Comparison of ENCODE assay signal across 33 cellular contexts in the genomic region with DNA sequence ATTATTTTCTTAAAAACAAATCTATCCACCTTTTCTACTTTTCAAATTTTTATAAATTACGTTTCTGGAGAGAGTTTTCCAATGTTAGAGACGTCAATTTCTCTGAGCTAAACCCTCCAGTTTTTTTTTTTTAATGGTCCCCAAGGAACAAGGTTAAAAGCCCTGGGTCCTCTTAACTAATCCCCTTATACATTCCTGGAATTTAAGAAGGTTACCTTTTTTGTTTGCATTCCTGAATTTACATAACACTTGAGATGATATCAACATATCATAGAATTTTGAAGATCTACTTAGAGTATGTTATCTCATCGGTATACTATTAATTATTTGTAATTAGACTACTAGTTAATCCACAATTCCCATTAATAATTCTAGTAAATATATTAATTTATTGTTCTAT.
"Had no signal": no experiment of that assay in that cellular context is flagged by ENCODE, and none has a peak within 500 bp of the region (broad histone marks: within the 10 kb centered on the region; RNA-seq: fewer than 3 reads in every experiment).

No MANE protein-coding gene starts in this region.

- H3K4me1 Mint-ChIP-seq: activated CD4-positive, alpha-beta memory T cell treated with anti-CD3 and anti-CD28 coated beads, Interleukin-2, amount 10 ng/mL, durations not matched to agents 7 days and 5 days; activated CD4-positive, alpha-beta T cell treated with anti-CD3 and anti-CD28 coated beads for 36 hours; activated CD4-positive, alpha-beta T cell treated with anti-CD3 and anti-CD28 coated beads, Interleukin-2, amount 10 ng/mL, durations not matched to agents 7 days and 5 days; activated CD8-positive, alpha-beta memory T cell treated with anti-CD3 and anti-CD28 coated beads, Interleukin-2, amount 10 ng/mL, durations not matched to agents 7 days and 5 days; activated naive CD8-positive, alpha-beta T cell treated with anti-CD3 and anti-CD28 coated beads for 36 hours had no signal

- H3K27ac Mint-ChIP-seq: activated CD4-positive, alpha-beta memory T cell treated with anti-CD3 and anti-CD28 coated beads, Interleukin-2, amount 10 ng/mL, durations not matched to agents 7 days and 5 days; activated CD4-positive, alpha-beta T cell treated with anti-CD3 and anti-CD28 coated beads for 36 hours; activated CD4-positive, alpha-beta T cell treated with anti-CD3 and anti-CD28 coated beads, Interleukin-2, amount 10 ng/mL, durations not matched to agents 7 days and 5 days; activated CD8-positive, alpha-beta memory T cell treated with anti-CD3 and anti-CD28 coated beads, Interleukin-2, amount 10 ng/mL, durations not matched to agents 7 days and 5 days; activated CD8-positive, alpha-beta T cell treated with anti-CD3 and anti-CD28 coated beads, Interleukin-2, amount 10 ng/mL, durations not matched to agents 7 days and 5 days; activated naive CD4-positive, alpha-beta T cell treated with anti-CD3 and anti-CD28 coated beads for 36 hours; activated naive CD4-positive, alpha-beta T cell treated with anti-CD3 and anti-CD28 coated beads, Interleukin-2, amount 50 U/mL, for 72 hours; activated naive CD8-positive, alpha-beta T cell treated with anti-CD3 and anti-CD28 coated beads for 36 hours; activated T-cell treated with anti-CD3 and anti-CD28 coated beads, Interleukin-2, amount 50 U/mL, for 24 hours; T-helper 1 cell treated with Interleukin-12 subunit alpha and Interleukin-12 subunit beta and Interleukin-4 antibody, amounts not matched to agents 30 μg/mL and 1 μg/mL, for 36 hours; T-helper 2 cell treated with Interferon-gamma antibody and Interleukin-4, amounts not matched to agents 5 μg/mL and 100 μg/mL, for 36 hours had no signal

- H3K4me3 ChIP-seq: adrenal gland, body of pancreas, breast epithelium had no signal

- H3K27me3 Mint-ChIP-seq: activated CD4-positive, alpha-beta memory T cell treated with anti-CD3 and anti-CD28 coated beads, Interleukin-2, amount 10 ng/mL, durations not matched to agents 7 days and 5 days; activated CD4-positive, alpha-beta T cell treated with anti-CD3 and anti-CD28 coated beads for 36 hours; activated CD4-positive, alpha-beta T cell treated with anti-CD3 and anti-CD28 coated beads, Interleukin-2, amount 10 ng/mL, durations not matched to agents 7 days and 5 days; activated CD8-positive, alpha-beta memory T cell treated with anti-CD3 and anti-CD28 coated beads, Interleukin-2, amount 10 ng/mL, durations not matched to agents 7 days and 5 days; activated naive CD8-positive, alpha-beta T cell treated with anti-CD3 and anti-CD28 coated beads for 36 hours; activated T-cell treated with anti-CD3 and anti-CD28 coated beads, Interleukin-2, amount 50 U/mL, for 24 hours had no signal

- H3K4me1 ChIP-seq: adrenal gland, body of pancreas, breast epithelium had no signal

- H3K36me3 Mint-ChIP-seq: activated CD8-positive, alpha-beta memory T cell treated with anti-CD3 and anti-CD28 coated beads, Interleukin-2, amount 10 ng/mL, durations not matched to agents 7 days and 5 days; activated naive CD4-positive, alpha-beta T cell treated with anti-CD3 and anti-CD28 coated beads, Interleukin-2, amount 50 U/mL, for 72 hours; activated naive CD8-positive, alpha-beta T cell treated with anti-CD3 and anti-CD28 coated beads for 36 hours had no signal

- H3K9me3 Mint-ChIP-seq: activated CD4-positive, alpha-beta memory T cell treated with anti-CD3 and anti-CD28 coated beads, Interleukin-2, amount 10 ng/mL, durations not matched to agents 7 days and 5 days; activated naive CD8-positive, alpha-beta T cell treated with anti-CD3 and anti-CD28 coated beads for 36 hours had no signal

- ATAC-seq: activated CD4-positive, alpha-beta T cell treated with anti-CD3 and anti-CD28 coated beads for 36 hours; activated CD4-positive, CD25-positive, alpha-beta regulatory T cell treated with anti-CD3 and anti-CD28 coated beads, Interleukin-2, amount 50 U/mL, for 24 hours; activated CD8-positive, alpha-beta memory T cell treated with anti-CD3 and anti-CD28 coated beads, Interleukin-2, amount 10 ng/mL, durations not matched to agents 7 days and 5 days; activated CD8-positive, alpha-beta T cell treated with anti-CD3 and anti-CD28 coated beads, Interleukin-2, amount 10 ng/mL, durations not matched to agents 7 days and 5 days; activated naive CD4-positive, alpha-beta T cell treated with anti-CD3 and anti-CD28 coated beads, Interleukin-2, amount 50 U/mL, for 72 hours; body of pancreas had no signal

- H3K27ac ChIP-seq: adrenal gland, body of pancreas, brain microvascular endothelial cell, breast epithelium, VCaP had no signal

- H3K4me3 Mint-ChIP-seq: activated CD4-positive, alpha-beta memory T cell treated with anti-CD3 and anti-CD28 coated beads, Interleukin-2, amount 10 ng/mL, durations not matched to agents 7 days and 5 days; activated CD4-positive, alpha-beta T cell treated with anti-CD3 and anti-CD28 coated beads for 36 hours; activated CD4-positive, alpha-beta T cell treated with anti-CD3 and anti-CD28 coated beads, Interleukin-2, amount 10 ng/mL, durations not matched to agents 7 days and 5 days; activated CD8-positive, alpha-beta memory T cell treated with anti-CD3 and anti-CD28 coated beads, Interleukin-2, amount 10 ng/mL, durations not matched to agents 7 days and 5 days; activated CD8-positive, alpha-beta T cell treated with anti-CD3 and anti-CD28 coated beads, Interleukin-2, amount 10 ng/mL, durations not matched to agents 7 days and 5 days; activated naive CD4-positive, alpha-beta T cell treated with anti-CD3 and anti-CD28 coated beads for 36 hours; activated naive CD8-positive, alpha-beta T cell treated with anti-CD3 and anti-CD28 coated beads for 36 hours; activated T-cell treated with anti-CD3 and anti-CD28 coated beads, Interleukin-2, amount 50 U/mL, for 24 hours; T-helper 1 cell treated with Interleukin-12 subunit alpha and Interleukin-12 subunit beta and Interleukin-4 antibody, amounts not matched to agents 30 μg/mL and 1 μg/mL, for 36 hours; T-helper 2 cell treated with Interferon-gamma antibody and Interleukin-4, amounts not matched to agents 5 μg/mL and 100 μg/mL, for 36 hours had no signal

- H3K27me3 ChIP-seq: adrenal gland, body of pancreas, brain microvascular endothelial cell, breast epithelium had no signal

- DNase-seq: activated CD4-positive, alpha-beta memory T cell treated with anti-CD3 and anti-CD28 coated beads, Interleukin-2, amount 10 ng/mL, durations not matched to agents 7 days and 5 days; activated CD4-positive, alpha-beta T cell treated with anti-CD3 and anti-CD28 coated beads for 1 hour; activated CD4-positive, alpha-beta T cell treated with anti-CD3 and anti-CD28 coated beads for 36 hours; activated CD4-positive, alpha-beta T cell treated with anti-CD3 and anti-CD28 coated beads for 48 hours; activated CD4-positive, alpha-beta T cell treated with anti-CD3 and anti-CD28 coated beads, Interleukin-2, amount 10 ng/mL, durations not matched to agents 7 days and 5 days; activated CD4-positive, alpha-beta T cell treated with anti-CD3 and anti-CD28 coated beads, Interleukin-2, amount 50 U/mL, for 48 hours; activated CD4-positive, CD25-positive, alpha-beta regulatory T cell; activated CD8-positive, alpha-beta memory T cell treated with anti-CD3 and anti-CD28 coated beads for 24 hours; activated CD8-positive, alpha-beta memory T cell treated with anti-CD3 and anti-CD28 coated beads, Interleukin-2, amount 10 ng/mL, durations not matched to agents 7 days and 5 days; activated CD8-positive, alpha-beta memory T cell treated with anti-CD3 and anti-CD28 coated beads, Interleukin-2, amount 50 U/mL, for 48 hours; activated CD8-positive, alpha-beta T cell treated with anti-CD3 and anti-CD28 coated beads, Interleukin-2, amount 10 ng/mL, durations not matched to agents 7 days and 5 days; activated effector memory CD4-positive, alpha-beta T cell treated with anti-CD3 and anti-CD28 coated beads, Interleukin-2, amount 50 U/mL, for 16 hours; activated gamma-delta T cell treated with Interleukin-2 at 50 U/mL for 16 hours; activated naive CD4-positive, alpha-beta T cell; activated naive CD4-positive, alpha-beta T cell treated with anti-CD3 and anti-CD28 coated beads for 36 hours; activated naive CD4-positive, alpha-beta T cell treated with anti-CD3 and anti-CD28 coated beads, Interleukin-2, amount 50 U/mL, for 16 hours; activated naive CD8-positive, alpha-beta T cell treated with anti-CD3 and anti-CD28 coated beads for 36 hours; activated T-cell treated with anti-CD3 and anti-CD28 coated beads, Interleukin-2, amount 50 U/mL, for 24 hours; activated T-cell treated with anti-CD3 and anti-CD28 coated beads, Interleukin-2, amount 50 U/mL, for 48 hours; adrenal gland; amniotic stem cell; aorta; body of pancreas; brain microvascular endothelial cell; central memory CD4-positive, alpha-beta T cell; T-helper 2 cell; T-helper 9 cell had no signal

- H3K36me3 ChIP-seq: adrenal gland, brain microvascular endothelial cell, breast epithelium had no signal
